1 cellular context compared by ENCODE assay signal in the genomic region with DNA sequence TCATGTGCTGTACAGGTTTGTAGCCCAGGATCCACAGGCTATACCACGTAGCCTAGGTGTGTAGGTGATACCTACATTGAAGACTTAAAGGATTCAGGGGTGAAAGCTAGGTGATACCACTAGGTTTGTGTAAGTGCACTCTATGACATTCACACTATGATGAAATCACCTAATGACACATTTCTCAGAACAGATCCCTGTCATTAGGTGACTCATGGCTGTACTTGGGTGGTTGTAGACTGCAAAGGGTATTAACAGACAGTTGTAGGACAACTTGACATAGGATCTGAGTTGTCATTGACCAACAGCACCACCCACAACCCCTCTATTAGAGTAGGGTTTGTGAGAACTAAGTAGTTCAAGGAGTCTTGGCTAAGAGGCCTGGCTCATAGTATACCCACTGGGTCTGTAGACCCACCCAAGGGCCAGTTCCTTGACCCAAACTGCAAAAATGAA.
TF ChIP-seq lines count a peak whose summit lies in the region.

No MANE protein-coding gene starts in this region.

TF ChIP-seq in GM23338, 12 proteins besides CTCF, POLR2A, EP300 and RAD21 (continued from another document):
- TF ChIP-seq, protein P1, sequence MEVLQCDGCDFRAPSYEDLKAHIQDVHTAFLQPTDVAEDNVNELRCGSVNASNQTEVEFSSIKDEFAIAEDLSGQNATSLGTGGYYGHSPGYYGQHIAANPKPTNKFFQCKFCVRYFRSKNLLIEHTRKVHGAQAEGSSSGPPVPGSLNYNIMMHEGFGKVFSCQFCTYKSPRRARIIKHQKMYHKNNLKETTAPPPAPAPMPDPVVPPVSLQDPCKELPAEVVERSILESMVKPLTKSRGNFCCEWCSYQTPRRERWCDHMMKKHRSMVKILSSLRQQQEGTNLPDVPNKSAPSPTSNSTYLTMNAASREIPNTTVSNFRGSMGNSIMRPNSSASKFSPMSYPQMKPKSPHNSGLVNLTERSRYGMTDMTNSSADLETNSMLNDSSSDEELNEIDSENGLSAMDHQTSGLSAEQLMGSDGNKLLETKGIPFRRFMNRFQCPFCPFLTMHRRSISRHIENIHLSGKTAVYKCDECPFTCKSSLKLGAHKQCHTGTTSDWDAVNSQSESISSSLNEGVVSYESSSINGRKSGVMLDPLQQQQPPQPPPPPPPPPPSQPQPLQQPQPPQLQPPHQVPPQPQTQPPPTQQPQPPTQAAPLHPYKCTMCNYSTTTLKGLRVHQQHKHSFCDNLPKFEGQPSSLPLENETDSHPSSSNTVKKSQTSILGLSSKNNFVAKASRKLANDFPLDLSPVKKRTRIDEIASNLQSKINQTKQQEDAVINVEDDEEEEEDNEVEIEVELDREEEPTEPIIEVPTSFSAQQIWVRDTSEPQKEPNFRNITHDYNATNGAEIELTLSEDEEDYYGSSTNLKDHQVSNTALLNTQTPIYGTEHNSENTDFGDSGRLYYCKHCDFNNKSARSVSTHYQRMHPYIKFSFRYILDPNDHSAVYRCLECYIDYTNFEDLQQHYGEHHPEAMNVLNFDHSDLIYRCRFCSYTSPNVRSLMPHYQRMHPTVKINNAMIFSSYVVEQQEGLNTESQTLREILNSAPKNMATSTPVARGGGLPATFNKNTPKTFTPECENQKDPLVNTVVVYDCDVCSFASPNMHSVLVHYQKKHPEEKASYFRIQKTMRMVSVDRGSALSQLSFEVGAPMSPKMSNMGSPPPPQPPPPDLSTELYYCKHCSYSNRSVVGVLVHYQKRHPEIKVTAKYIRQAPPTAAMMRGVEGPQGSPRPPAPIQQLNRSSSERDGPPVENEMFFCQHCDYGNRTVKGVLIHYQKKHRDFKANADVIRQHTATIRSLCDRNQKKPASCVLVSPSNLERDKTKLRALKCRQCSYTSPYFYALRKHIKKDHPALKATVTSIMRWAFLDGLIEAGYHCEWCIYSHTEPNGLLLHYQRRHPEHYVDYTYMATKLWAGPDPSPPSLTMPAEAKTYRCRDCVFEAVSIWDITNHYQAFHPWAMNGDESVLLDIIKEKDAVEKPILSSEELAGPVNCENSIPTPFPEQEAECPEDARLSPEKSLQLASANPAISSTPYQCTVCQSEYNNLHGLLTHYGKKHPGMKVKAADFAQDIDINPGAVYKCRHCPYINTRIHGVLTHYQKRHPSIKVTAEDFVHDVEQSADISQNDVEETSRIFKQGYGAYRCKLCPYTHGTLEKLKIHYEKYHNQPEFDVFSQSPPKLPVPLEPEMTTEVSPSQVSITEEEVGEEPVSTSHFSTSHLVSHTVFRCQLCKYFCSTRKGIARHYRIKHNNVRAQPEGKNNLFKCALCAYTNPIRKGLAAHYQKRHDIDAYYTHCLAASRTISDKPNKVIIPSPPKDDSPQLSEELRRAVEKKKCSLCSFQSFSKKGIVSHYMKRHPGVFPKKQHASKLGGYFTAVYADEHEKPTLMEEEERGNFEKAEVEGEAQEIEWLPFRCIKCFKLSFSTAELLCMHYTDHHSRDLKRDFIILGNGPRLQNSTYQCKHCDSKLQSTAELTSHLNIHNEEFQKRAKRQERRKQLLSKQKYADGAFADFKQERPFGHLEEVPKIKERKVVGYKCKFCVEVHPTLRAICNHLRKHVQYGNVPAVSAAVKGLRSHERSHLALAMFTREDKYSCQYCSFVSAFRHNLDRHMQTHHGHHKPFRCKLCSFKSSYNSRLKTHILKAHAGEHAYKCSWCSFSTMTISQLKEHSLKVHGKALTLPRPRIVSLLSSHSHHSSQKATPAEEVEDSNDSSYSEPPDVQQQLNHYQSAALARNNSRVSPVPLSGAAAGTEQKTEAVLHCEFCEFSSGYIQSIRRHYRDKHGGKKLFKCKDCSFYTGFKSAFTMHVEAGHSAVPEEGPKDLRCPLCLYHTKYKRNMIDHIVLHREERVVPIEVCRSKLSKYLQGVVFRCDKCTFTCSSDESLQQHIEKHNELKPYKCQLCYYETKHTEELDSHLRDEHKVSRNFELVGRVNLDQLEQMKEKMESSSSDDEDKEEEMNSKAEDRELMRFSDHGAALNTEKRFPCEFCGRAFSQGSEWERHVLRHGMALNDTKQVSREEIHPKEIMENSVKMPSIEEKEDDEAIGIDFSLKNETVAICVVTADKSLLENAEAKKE (CRISPR knock-in tag; IDR thresholded peaks at IDR 0.05) = no peak
